In genomic region chr1:19251305-19252196, GRCh38 we compare ENCODE assay signal across 1 cellular context.
TF ChIP-seq lines count a peak whose summit lies in the region.

Gene EMC1 (minus strand): TSS chr1:19251524. CDS start chr1:19251509, 15 bp downstream.
Gene MRTO4 (plus strand): TSS chr1:19251805. CDS start chr1:19251836, 31 bp downstream.

TF ChIP-seq in HepG2, 621 proteins besides CTCF, POLR2A, EP300 and RAD21 (continued from another document and continues in another):
- TF ChIP-seq ARID3A (IDR thresholded peaks at IDR 0.05; ENCODE audit: low read depth, low read length), result no peak
- TF ChIP-seq TBX3 (IDR thresholded peaks at IDR 0.05; ENCODE audit: borderline replicate concordance), result no peak
- no peak for TF ChIP-seq MBD4 (IDR thresholded peaks at IDR 0.05; ENCODE audit: borderline replicate concordance, low read length)
- no peak for TF ChIP-seq SRSF1 (optimal IDR thresholded peaks at IDR 0.05; ENCODE audit: low read depth, low read length)
- peak; percentile 75; the same call in 1 of the 2 replicates for TF ChIP-seq MYPOP (CRISPR knock-in tag; IDR thresholded peaks at IDR 0.05)
- TF ChIP-seq NFYB (CRISPR knock-in tag; IDR thresholded peaks at IDR 0.05), result no peak; the same call in none of the 2 replicates
- TF ChIP-seq, protein P1, sequence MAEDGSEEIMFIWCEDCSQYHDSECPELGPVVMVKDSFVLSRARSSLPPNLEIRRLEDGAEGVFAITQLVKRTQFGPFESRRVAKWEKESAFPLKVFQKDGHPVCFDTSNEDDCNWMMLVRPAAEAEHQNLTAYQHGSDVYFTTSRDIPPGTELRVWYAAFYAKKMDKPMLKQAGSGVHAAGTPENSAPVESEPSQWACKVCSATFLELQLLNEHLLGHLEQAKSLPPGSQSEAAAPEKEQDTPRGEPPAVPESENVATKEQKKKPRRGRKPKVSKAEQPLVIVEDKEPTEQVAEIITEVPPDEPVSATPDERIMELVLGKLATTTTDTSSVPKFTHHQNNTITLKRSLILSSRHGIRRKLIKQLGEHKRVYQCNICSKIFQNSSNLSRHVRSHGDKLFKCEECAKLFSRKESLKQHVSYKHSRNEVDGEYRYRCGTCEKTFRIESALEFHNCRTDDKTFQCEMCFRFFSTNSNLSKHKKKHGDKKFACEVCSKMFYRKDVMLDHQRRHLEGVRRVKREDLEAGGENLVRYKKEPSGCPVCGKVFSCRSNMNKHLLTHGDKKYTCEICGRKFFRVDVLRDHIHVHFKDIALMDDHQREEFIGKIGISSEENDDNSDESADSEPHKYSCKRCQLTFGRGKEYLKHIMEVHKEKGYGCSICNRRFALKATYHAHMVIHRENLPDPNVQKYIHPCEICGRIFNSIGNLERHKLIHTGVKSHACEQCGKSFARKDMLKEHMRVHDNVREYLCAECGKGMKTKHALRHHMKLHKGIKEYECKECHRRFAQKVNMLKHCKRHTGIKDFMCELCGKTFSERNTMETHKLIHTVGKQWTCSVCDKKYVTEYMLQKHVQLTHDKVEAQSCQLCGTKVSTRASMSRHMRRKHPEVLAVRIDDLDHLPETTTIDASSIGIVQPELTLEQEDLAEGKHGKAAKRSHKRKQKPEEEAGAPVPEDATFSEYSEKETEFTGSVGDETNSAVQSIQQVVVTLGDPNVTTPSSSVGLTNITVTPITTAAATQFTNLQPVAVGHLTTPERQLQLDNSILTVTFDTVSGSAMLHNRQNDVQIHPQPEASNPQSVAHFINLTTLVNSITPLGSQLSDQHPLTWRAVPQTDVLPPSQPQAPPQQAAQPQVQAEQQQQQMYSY (CRISPR knock-in tag; IDR thresholded peaks at IDR 0.05), result no peak
- TF ChIP-seq FLYWCH1 (CRISPR knock-in tag; IDR thresholded peaks at IDR 0.05), result 0 out of 2 replicates have a peak, but pooled peaks have one; percentile 25
- no peak; the same call in 1 of the 2 replicates for TF ChIP-seq KLF13 (CRISPR knock-in tag; IDR thresholded peaks at IDR 0.05)
- TF ChIP-seq ZNF558 (CRISPR knock-in tag; IDR thresholded peaks at IDR 0.05; ENCODE audit: borderline replicate concordance), result peak; percentile 91
- peak; percentile 98 for TF ChIP-seq DMAP1 (CRISPR knock-in tag; IDR thresholded peaks at IDR 0.05)
- TF ChIP-seq ZBTB42 (CRISPR knock-in tag; IDR thresholded peaks at IDR 0.05), result no peak
- TF ChIP-seq KDM3A (CRISPR knock-in tag; IDR thresholded peaks at IDR 0.05; ENCODE audit: low read depth), result peak; percentile 83; the same call in 1 of the 2 replicates
- no peak for TF ChIP-seq MTA1 (CRISPR knock-in tag; IDR thresholded peaks at IDR 0.05; ENCODE audit: borderline replicate concordance)
- no peak; the same call in 1 of the 2 replicates for TF ChIP-seq ZNF224 (CRISPR knock-in tag; IDR thresholded peaks at IDR 0.05)
- TF ChIP-seq, protein P2, sequence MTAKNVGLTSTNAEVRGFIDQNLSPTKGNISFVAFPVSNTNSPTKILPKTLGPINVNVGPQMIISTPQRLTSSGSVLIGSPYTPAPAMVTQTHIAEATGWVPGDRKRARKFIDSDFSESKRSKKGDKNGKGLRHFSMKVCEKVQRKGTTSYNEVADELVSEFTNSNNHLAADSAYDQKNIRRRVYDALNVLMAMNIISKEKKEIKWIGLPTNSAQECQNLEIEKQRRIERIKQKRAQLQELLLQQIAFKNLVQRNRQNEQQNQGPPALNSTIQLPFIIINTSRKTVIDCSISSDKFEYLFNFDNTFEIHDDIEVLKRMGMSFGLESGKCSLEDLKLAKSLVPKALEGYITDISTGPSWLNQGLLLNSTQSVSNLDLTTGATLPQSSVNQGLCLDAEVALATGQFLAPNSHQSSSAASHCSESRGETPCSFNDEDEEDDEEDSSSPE (CRISPR knock-in tag; IDR thresholded peaks at IDR 0.05), result peak; percentile 86
- TF ChIP-seq ZNF431 (CRISPR knock-in tag; IDR thresholded peaks at IDR 0.05; ENCODE audit: borderline replicate concordance, low read depth), result peak; percentile 96
- peak; percentile 89 for TF ChIP-seq GLI4 (CRISPR knock-in tag; IDR thresholded peaks at IDR 0.05; ENCODE audit: borderline replicate concordance)
- TF ChIP-seq, protein P3, sequence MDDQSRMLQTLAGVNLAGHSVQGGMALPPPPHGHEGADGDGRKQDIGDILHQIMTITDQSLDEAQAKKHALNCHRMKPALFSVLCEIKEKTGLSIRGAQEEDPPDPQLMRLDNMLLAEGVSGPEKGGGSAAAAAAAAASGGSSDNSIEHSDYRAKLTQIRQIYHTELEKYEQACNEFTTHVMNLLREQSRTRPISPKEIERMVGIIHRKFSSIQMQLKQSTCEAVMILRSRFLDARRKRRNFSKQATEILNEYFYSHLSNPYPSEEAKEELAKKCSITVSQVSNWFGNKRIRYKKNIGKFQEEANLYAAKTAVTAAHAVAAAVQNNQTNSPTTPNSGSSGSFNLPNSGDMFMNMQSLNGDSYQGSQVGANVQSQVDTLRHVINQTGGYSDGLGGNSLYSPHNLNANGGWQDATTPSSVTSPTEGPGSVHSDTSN (CRISPR knock-in tag; IDR thresholded peaks at IDR 0.05; ENCODE audit: borderline replicate concordance), result no peak
- peak; percentile 90 for TF ChIP-seq GTF3A (CRISPR knock-in tag; conservative IDR thresholded peaks at IDR 0.05)
- TF ChIP-seq IKZF5 (CRISPR knock-in tag; IDR thresholded peaks at IDR 0.05), result peak; percentile 88
- TF ChIP-seq ZFX (CRISPR knock-in tag; IDR thresholded peaks at IDR 0.05; ENCODE audit: low read depth), result peak; percentile 70
- no peak for TF ChIP-seq CEBPG (CRISPR knock-in tag; IDR thresholded peaks at IDR 0.05)
- peak; percentile 79 for TF ChIP-seq ZNF274 (CRISPR knock-in tag; IDR thresholded peaks at IDR 0.05)
- no peak for TF ChIP-seq MAZ (IDR thresholded peaks at IDR 0.05; ENCODE audit: borderline replicate concordance, low read depth, low read length)
- peak; percentile 71 for TF ChIP-seq MAZ (CRISPR knock-in tag; IDR thresholded peaks at IDR 0.05; ENCODE audit: low read depth)
- TF ChIP-seq, protein P4, sequence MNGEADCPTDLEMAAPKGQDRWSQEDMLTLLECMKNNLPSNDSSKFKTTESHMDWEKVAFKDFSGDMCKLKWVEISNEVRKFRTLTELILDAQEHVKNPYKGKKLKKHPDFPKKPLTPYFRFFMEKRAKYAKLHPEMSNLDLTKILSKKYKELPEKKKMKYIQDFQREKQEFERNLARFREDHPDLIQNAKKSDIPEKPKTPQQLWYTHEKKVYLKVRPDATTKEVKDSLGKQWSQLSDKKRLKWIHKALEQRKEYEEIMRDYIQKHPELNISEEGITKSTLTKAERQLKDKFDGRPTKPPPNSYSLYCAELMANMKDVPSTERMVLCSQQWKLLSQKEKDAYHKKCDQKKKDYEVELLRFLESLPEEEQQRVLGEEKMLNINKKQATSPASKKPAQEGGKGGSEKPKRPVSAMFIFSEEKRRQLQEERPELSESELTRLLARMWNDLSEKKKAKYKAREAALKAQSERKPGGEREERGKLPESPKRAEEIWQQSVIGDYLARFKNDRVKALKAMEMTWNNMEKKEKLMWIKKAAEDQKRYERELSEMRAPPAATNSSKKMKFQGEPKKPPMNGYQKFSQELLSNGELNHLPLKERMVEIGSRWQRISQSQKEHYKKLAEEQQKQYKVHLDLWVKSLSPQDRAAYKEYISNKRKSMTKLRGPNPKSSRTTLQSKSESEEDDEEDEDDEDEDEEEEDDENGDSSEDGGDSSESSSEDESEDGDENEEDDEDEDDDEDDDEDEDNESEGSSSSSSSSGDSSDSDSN (CRISPR knock-in tag; IDR thresholded peaks at IDR 0.05), result peak; percentile 68
- TF ChIP-seq, protein P5, sequence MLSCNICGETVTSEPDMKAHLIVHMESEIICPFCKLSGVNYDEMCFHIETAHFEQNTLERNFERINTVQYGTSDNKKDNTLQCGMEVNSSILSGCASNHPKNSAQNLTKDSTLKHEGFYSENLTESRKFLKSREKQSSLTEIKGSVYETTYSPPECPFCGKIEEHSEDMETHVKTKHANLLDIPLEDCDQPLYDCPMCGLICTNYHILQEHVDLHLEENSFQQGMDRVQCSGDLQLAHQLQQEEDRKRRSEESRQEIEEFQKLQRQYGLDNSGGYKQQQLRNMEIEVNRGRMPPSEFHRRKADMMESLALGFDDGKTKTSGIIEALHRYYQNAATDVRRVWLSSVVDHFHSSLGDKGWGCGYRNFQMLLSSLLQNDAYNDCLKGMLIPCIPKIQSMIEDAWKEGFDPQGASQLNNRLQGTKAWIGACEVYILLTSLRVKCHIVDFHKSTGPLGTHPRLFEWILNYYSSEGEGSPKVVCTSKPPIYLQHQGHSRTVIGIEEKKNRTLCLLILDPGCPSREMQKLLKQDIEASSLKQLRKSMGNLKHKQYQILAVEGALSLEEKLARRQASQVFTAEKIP (CRISPR knock-in tag; IDR thresholded peaks at IDR 0.05; ENCODE audit: borderline replicate concordance), result no peak
- TF ChIP-seq KDM6A (CRISPR knock-in tag; IDR thresholded peaks at IDR 0.05; ENCODE audit: low read depth), result no peak
- TF ChIP-seq, protein P6, sequence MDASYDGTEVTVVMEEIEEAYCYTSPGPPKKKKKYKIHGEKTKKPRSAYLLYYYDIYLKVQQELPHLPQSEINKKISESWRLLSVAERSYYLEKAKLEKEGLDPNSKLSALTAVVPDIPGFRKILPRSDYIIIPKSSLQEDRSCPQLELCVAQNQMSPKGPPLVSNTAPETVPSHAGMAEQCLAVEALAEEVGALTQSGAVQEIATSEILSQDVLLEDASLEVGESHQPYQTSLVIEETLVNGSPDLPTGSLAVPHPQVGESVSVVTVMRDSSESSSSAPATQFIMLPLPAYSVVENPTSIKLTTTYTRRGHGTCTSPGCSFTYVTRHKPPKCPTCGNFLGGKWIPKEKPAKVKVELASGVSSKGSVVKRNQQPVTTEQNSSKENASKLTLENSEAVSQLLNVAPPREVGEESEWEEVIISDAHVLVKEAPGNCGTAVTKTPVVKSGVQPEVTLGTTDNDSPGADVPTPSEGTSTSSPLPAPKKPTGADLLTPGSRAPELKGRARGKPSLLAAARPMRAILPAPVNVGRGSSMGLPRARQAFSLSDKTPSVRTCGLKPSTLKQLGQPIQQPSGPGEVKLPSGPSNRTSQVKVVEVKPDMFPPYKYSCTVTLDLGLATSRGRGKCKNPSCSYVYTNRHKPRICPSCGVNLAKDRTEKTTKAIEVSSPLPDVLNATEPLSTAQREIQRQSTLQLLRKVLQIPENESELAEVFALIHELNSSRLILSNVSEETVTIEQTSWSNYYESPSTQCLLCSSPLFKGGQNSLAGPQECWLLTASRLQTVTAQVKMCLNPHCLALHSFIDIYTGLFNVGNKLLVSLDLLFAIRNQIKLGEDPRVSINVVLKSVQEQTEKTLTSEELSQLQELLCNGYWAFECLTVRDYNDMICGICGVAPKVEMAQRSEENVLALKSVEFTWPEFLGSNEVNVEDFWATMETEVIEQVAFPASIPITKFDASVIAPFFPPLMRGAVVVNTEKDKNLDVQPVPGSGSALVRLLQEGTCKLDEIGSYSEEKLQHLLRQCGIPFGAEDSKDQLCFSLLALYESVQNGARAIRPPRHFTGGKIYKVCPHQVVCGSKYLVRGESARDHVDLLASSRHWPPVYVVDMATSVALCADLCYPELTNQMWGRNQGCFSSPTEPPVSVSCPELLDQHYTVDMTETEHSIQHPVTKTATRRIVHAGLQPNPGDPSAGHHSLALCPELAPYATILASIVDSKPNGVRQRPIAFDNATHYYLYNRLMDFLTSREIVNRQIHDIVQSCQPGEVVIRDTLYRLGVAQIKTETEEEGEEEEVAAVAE (CRISPR knock-in tag; IDR thresholded peaks at IDR 0.05; ENCODE audit: borderline replicate concordance), result no peak
- TF ChIP-seq JARID2 (CRISPR knock-in tag; IDR thresholded peaks at IDR 0.05; ENCODE audit: insufficient replicate concordance), result no peak
- 0 out of 2 replicates have a peak, but pooled peaks have one; percentile 58 for TF ChIP-seq HINFP (CRISPR knock-in tag; IDR thresholded peaks at IDR 0.05; ENCODE audit: low read depth)
- TF ChIP-seq ZFP41 (CRISPR knock-in tag; IDR thresholded peaks at IDR 0.05; ENCODE audit: borderline replicate concordance), result no peak; the same call in 1 of the 2 replicates
- TF ChIP-seq ZFYVE20 (CRISPR knock-in tag; IDR thresholded peaks at IDR 0.05; ENCODE audit: borderline replicate concordance, low read depth), result no peak
- no peak for TF ChIP-seq ZNF205 (CRISPR knock-in tag; IDR thresholded peaks at IDR 0.05)
- TF ChIP-seq ZNF296 (CRISPR knock-in tag; conservative IDR thresholded peaks at IDR 0.05), result 0 out of 2 replicates have a peak, but pooled peaks have one; percentile 13
- peak; percentile 86 for TF ChIP-seq POLR2AphosphoS5 (IDR thresholded peaks at IDR 0.05; ENCODE audit: low read depth, low read length)
